15 cellular contexts compared by ENCODE assay signal in the genomic region with DNA sequence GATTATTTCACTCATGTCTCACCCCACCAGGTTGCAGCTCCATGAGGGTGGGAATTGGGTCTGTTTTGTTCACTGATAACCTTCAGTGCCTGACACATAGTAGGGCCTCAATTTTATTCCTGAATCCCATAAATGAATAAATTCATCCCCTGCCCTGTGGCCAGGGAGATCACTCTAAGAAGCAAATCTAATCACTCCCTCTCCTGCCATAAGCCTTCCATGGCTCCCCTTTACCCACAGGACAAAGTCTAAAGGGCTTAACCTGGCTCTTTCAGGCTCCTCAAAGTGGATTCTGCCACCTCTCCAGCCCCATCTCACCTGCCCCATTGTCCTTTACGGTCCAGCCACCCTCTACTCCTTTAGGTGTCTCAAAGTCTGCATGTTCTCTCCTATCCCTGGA.
"Had no signal": no experiment of that assay in that cellular context is flagged by ENCODE, and none has a peak within 500 bp of the region (broad histone marks: within the 10 kb centered on the region; RNA-seq: fewer than 3 reads in every experiment).

No MANE protein-coding gene starts in this region.

- DNase-seq: activated CD4-positive, alpha-beta memory T cell treated with anti-CD3 and anti-CD28 coated beads for 36 hours; activated CD4-positive, CD25-positive, alpha-beta regulatory T cell treated with anti-CD3 and anti-CD28 coated beads, Interleukin-2, amount 50 U/mL, for 72 hours; activated naive CD8-positive, alpha-beta T cell treated with anti-CD3 and anti-CD28 coated beads, Interleukin-2, amount 10 ng/mL, durations not matched to agents 7 days and 5 days; activated T-cell treated with anti-CD3 and anti-CD28 coated beads for 4 hours; amygdala; effector memory CD8-positive, alpha-beta T cell; esophagus squamous epithelium; heart right ventricle; immature natural killer cell; occipital lobe; retina; stimulated activated naive CD4-positive, alpha-beta T cell had no signal

- ATAC-seq: effector memory CD8-positive, alpha-beta T cell had no signal

- H3K9me3 Mint-ChIP-seq: activated CD4-positive, alpha-beta memory T cell treated with anti-CD3 and anti-CD28 coated beads for 36 hours; activated naive CD8-positive, alpha-beta T cell treated with anti-CD3 and anti-CD28 coated beads, Interleukin-2, amount 10 ng/mL, durations not matched to agents 7 days and 5 days; effector memory CD8-positive, alpha-beta T cell; immature natural killer cell; T-helper 1 cell treated with Interleukin-12 subunit alpha and Interleukin-12 subunit beta and Interleukin-4 antibody, amounts not matched to agents 30 μg/mL and 1 μg/mL, for 36 hours had no signal

- H3K36me3 Mint-ChIP-seq: activated CD4-positive, alpha-beta memory T cell treated with anti-CD3 and anti-CD28 coated beads for 36 hours; activated naive CD8-positive, alpha-beta T cell treated with anti-CD3 and anti-CD28 coated beads, Interleukin-2, amount 10 ng/mL, durations not matched to agents 7 days and 5 days; immature natural killer cell had no signal

- H3K27me3 ChIP-seq: cardiac muscle cell, esophagus squamous epithelium had no signal

- H3K27ac Mint-ChIP-seq: activated CD4-positive, alpha-beta memory T cell treated with anti-CD3 and anti-CD28 coated beads for 36 hours; activated naive CD8-positive, alpha-beta T cell treated with anti-CD3 and anti-CD28 coated beads, Interleukin-2, amount 10 ng/mL, durations not matched to agents 7 days and 5 days; immature natural killer cell; T-helper 1 cell treated with Interleukin-12 subunit alpha and Interleukin-12 subunit beta and Interleukin-4 antibody, amounts not matched to agents 30 μg/mL and 1 μg/mL, for 36 hours had no signal

- H3K4me3 Mint-ChIP-seq: activated CD4-positive, alpha-beta memory T cell treated with anti-CD3 and anti-CD28 coated beads for 36 hours; activated naive CD8-positive, alpha-beta T cell treated with anti-CD3 and anti-CD28 coated beads, Interleukin-2, amount 10 ng/mL, durations not matched to agents 7 days and 5 days; effector memory CD8-positive, alpha-beta T cell; immature natural killer cell; T-helper 1 cell treated with Interleukin-12 subunit alpha and Interleukin-12 subunit beta and Interleukin-4 antibody, amounts not matched to agents 30 μg/mL and 1 μg/mL, for 36 hours had no signal

- H3K36me3 ChIP-seq: cardiac muscle cell, esophagus squamous epithelium, heart right ventricle had no signal

- H3K4me3 ChIP-seq: cardiac muscle cell, esophagus squamous epithelium, heart right ventricle had no signal

- H3K27ac ChIP-seq: cardiac muscle cell, esophagus squamous epithelium, heart right ventricle, VCaP had no signal

- H3K9me3 ChIP-seq: esophagus squamous epithelium had no signal
